In genomic region chr10:72354356-72355213, GRCh38 we compare ENCODE assay signal across 1 cellular context.
TF ChIP-seq lines count a peak whose summit lies in the region.

DNAJB12 (minus strand) TSS chr10:72354919; CDS start chr10:72354897, 22 bp downstream.

TF ChIP-seq in HepG2, 621 proteins besides CTCF, POLR2A, EP300 and RAD21 (continued from another document and continues in another):
- TF ChIP-seq ZIK1 (CRISPR knock-in tag; IDR thresholded peaks at IDR 0.05; ENCODE audit: borderline replicate concordance, low read depth) (0 out of 2 replicates have a peak, but pooled peaks have one; percentile 27), ZNF891 (CRISPR knock-in tag; IDR thresholded peaks at IDR 0.05) (no peak; the same call in 1 of the 2 replicates), ZNF777 (CRISPR knock-in tag; IDR thresholded peaks at IDR 0.05) (peak; percentile 71), BHLHE40 (IDR thresholded peaks at IDR 0.05; ENCODE audit: low read length) (0 out of 2 replicates have a peak, but pooled peaks have one; percentile 3), ZNF282 (IDR thresholded peaks at IDR 0.05; ENCODE audit: partially characterized antibody) (no peak), ZBTB34 (CRISPR knock-in tag; IDR thresholded peaks at IDR 0.05) (no peak), ZNF101 (CRISPR knock-in tag; IDR thresholded peaks at IDR 0.05; ENCODE audit: borderline replicate concordance, low read depth) (no peak), ZFP1 (CRISPR knock-in tag; IDR thresholded peaks at IDR 0.05) (peak; percentile 71; the same call in 1 of the 2 replicates), KAT7 (CRISPR knock-in tag; IDR thresholded peaks at IDR 0.05; ENCODE audit: borderline replicate concordance) (peak; percentile 65; the same call in 1 of the 2 replicates), ZSCAN25 (CRISPR knock-in tag; IDR thresholded peaks at IDR 0.05) (peak; percentile 95), SYNCRIP (IDR thresholded peaks at IDR 0.05; ENCODE audit: insufficient read depth, low read depth, low read length) (no peak), ARID5B (CRISPR knock-in tag; IDR thresholded peaks at IDR 0.05) (peak; percentile 68), MLX (CRISPR knock-in tag; IDR thresholded peaks at IDR 0.05) (peak; percentile 78), KDM4B (CRISPR knock-in tag; IDR thresholded peaks at IDR 0.05) (no peak; the same call in 1 of the 2 replicates), ZNF367 (CRISPR knock-in tag; IDR thresholded peaks at IDR 0.05; ENCODE audit: borderline replicate concordance) (no peak), ZBTB10 (CRISPR knock-in tag; IDR thresholded peaks at IDR 0.05; ENCODE audit: borderline replicate concordance) (peak; percentile 43; the same call in 1 of the 2 replicates), E2F1 (CRISPR knock-in tag; IDR thresholded peaks at IDR 0.05) (peak; percentile 69; the same call in 1 of the 2 replicates), TGIF2 (CRISPR knock-in tag; IDR thresholded peaks at IDR 0.05) (peak; percentile 58), DBP (CRISPR knock-in tag; IDR thresholded peaks at IDR 0.05; ENCODE audit: not compliant biosample characterization) (peak; percentile 61), PTBP1 (IDR thresholded peaks at IDR 0.05; ENCODE audit: low read depth, low read length, poor library complexity, severe bottlenecking) (peak; percentile 79), NR0B2 (CRISPR knock-in tag; IDR thresholded peaks at IDR 0.05) (0 out of 2 replicates have a peak, but pooled peaks have one; percentile 61), NRL (CRISPR knock-in tag; IDR thresholded peaks at IDR 0.05; ENCODE audit: borderline replicate concordance) (peak; percentile 91), TEAD3 (CRISPR knock-in tag; optimal IDR thresholded peaks at IDR 0.05; ENCODE audit: borderline replicate concordance) (peak; percentile 70), ZNF318 (CRISPR knock-in tag; IDR thresholded peaks at IDR 0.05) (peak; percentile 61; the same call in 1 of the 2 replicates), THAP9 (CRISPR knock-in tag; IDR thresholded peaks at IDR 0.05; ENCODE audit: borderline replicate concordance) (peak; percentile 96), ZNF567 (CRISPR knock-in tag; IDR thresholded peaks at IDR 0.05; ENCODE audit: borderline replicate concordance) (peak; percentile 92), SALL2 (CRISPR knock-in tag; IDR thresholded peaks at IDR 0.05) (peak; percentile 94), BORCS8-MEF2B (CRISPR knock-in tag; IDR thresholded peaks at IDR 0.05) (peak; percentile 84; the same call in 1 of the 2 replicates)
